In genomic region chr5:96601811-96602244, GRCh38 we compare ENCODE assay signal across 8 cellular contexts.
DNase-seq lines count a peak whose midpoint lies in the region; TF ChIP-seq lines count a peak whose summit lies in the region.

No MANE protein-coding gene starts in this region.

- H3K27me3 ChIP-seq in NT2/D1 (ENCODE audit: insufficient read depth, insufficient read length): no peaks in the 10 kb centered on the region
- H3K27me3 ChIP-seq in neutrophil: no peaks in the 10 kb centered on the region

- H3K4me3 ChIP-seq in NT2/D1 (ENCODE audit: insufficient read length, low read depth) (no peak overlapping the region), neutrophil (ENCODE audit: low read depth in 1 of 2, low read length in 1 of 2) (no peak overlapping the region)

- no peaks in the 10 kb centered on the region for H3K36me3 ChIP-seq in NT2/D1 (ENCODE audit: insufficient read depth, insufficient read length, low read length)
- no peaks in the 10 kb centered on the region for H3K36me3 ChIP-seq in neutrophil

- H3K9ac ChIP-seq in NT2/D1 (ENCODE audit: insufficient read length, low read depth): no peak overlapping the region

- DNase-seq in DMS 273 treated with DMSO at 0.1 percent for 48 hours (lab: John Stamatoyannopoulos, UW) (peak; percentile 19), GM20000 (ENCODE audit: low spot score) (peak; percentile 72), HT-29 (ENCODE audit: low spot score) (peak; percentile 84), NT2/D1 (ENCODE audit: low read depth, low spot score) (peak; percentile 48), activated T-cell treated with anti-CD3 and anti-CD28 coated beads for 48 hours (ENCODE audit: low read depth) (peak; percentile 13), fibroblast of peridontal ligament (ENCODE audit: extremely low read depth) (peak; percentile 85), GF-D8 (lab: John Stamatoyannopoulos, UW) (no peak)

- H3K27ac ChIP-seq in neutrophil: no peak overlapping the region

- H3K4me1 ChIP-seq in NT2/D1 (ENCODE audit: insufficient read depth, insufficient read length) (no peaks in the 10 kb centered on the region), neutrophil (ENCODE audit: control insufficient read depth in 1 of 2, insufficient read depth in 1 of 2, low read depth in 1 of 2, low read length in 1 of 2) (peaks cover 4 to 6% of the 10 kb centered on the region in 2 experiments)

- TF ChIP-seq CTCF in GM20000 (IDR thresholded peaks at IDR 0.05; ENCODE audit: extremely low read depth, missing control alignments) (peak; percentile 52), neutrophil (IDR thresholded peaks at IDR 0.05) (peak; percentile 70)

- H3K9me3 ChIP-seq in NT2/D1 (ENCODE audit: insufficient read depth, low read length): no peaks in the 10 kb centered on the region; the same call in 1 of the 2 replicates
- H3K9me3 ChIP-seq in neutrophil: no peaks in the 10 kb centered on the region
